Comparison of ENCODE assay signal across 8 cellular contexts in the genomic region with DNA sequence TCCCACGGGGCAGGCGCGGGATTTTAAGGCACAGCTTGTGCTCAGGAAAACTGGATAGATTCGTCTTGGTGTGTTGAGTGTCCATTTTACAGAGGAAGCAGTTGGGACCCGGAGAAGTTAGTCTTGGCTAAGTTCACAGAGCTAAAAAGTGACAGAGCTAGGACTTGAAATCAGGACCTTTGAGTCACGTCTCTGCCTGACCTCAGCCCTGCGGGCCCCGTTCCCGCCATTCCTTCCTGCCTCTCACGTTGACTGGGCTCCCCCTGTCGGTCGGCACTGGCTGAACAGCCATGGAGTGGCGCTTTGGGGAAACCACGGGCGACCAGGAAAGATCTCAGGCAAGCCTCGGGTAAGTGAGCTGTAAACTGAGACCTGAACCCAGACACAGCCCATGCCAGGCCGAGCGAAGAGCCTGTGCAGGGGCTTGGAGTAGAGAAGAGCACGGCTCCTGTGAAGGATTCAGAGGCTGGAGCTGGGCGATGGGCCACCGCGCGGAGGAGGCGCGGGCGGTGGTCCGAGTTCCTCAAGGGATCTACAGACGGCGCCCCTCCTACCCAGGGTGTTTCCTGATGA. TPM values are rescaled to one million over a fixed set of nuclear protein-coding genes. Genes with fewer than 3 reads are reported as not detected.
DNase-seq lines count a peak whose midpoint lies in the region; ATAC-seq and TF ChIP-seq lines count a peak whose summit lies in the region.

No MANE protein-coding gene starts in this region.

- no peaks in the 10 kb centered on the region for H3K36me3 ChIP-seq in kidney epithelial cell (ENCODE audit: control insufficient read depth, insufficient read depth, low read length)

- POLR2A ChIA-PET in activated B cell treated with CpG ODN at 0.5 μM for 24 hours (lab: Charles Lee), result interaction anchor here (0.6 to 0.8 kb wide), 3 partner anchors 172 to 271 kb away, joined by 3 to 10 read pairs (median 9); no protein-coding TSS in a partner anchor

- H3K27me3 ChIP-seq in kidney epithelial cell (ENCODE audit: control insufficient read depth, insufficient read depth, low read length), result peaks cover 3% of the 10 kb centered on the region

- H3K4me3 ChIP-seq in Jurkat, Clone E6-1 (ENCODE audit: low read length), result peak overlapping the region; percentile 25
- peak overlapping the region; percentile 5 for H3K4me3 ChIP-seq in kidney epithelial cell (ENCODE audit: low read depth, low read length)

- DNase-seq in COLO829 (ENCODE audit: low spot score), result peak; percentile 80
- peak; percentile 68 for DNase-seq in Jurkat, Clone E6-1 (ENCODE audit: low read depth, low spot score)
- peak; percentile 68 for DNase-seq in activated B cell treated with CpG ODN at 0.5 μM for 24 hours
- peak; percentile 64 for DNase-seq in central memory CD4-positive, alpha-beta T cell
- peak; percentile 31 for DNase-seq in kidney epithelial cell (ENCODE audit: low read depth)
- peak; percentile 57 to 75 for DNase-seq in stimulated activated CD4-positive, alpha-beta T cell treated with anti-CD3 and anti-CD28 coated beads, Interleukin-1b, Interleukin-23, amount 100 ng/mL, for 1 hour (ENCODE audit: low read depth in 2 of 2)

- CTCF ChIA-PET in activated B cell treated with CpG ODN at 0.5 μM for 24 hours (lab: Charles Lee), result interaction anchor here (0.6 to 2.5 kb wide), 27 partner anchors 12 to 446 kb away, joined by 3 to 27 read pairs (median 4); a partner anchor contains a TSS

- intact Hi-C loops in activated B cell treated with CpG ODN at 0.5 μM for 24 hours (cut with micrococcal nuclease), result loop anchor here (1.0 to 5.0 kb wide), 5 partner anchors 55 to 605 kb away; a partner anchor contains a TSS

- no peaks in the 10 kb centered on the region for H3K27me3 Mint-ChIP-seq in activated B cell treated with CpG ODN at 0.5 μM for 24 hours

- peaks cover 22% of the 10 kb centered on the region for H3K4me1 Mint-ChIP-seq in activated B cell treated with CpG ODN at 0.5 μM for 24 hours

- peak overlapping the region; percentile 41 for H3K27ac Mint-ChIP-seq in activated B cell treated with CpG ODN at 0.5 μM for 24 hours

- ATAC-seq in GM21528 (IDR thresholded peaks at IDR 0.05; ENCODE audit: low FRiP score, unreplicated experiment) (peak; percentile 65), activated B cell treated with CpG ODN at 0.5 μM for 24 hours (ENCODE audit: low read depth) (peak; percentile 88), HG03108 (IDR thresholded peaks at IDR 0.05; ENCODE audit: unreplicated experiment) (no peak)

- peak overlapping the region; percentile 80 for H3K4me3 Mint-ChIP-seq in activated B cell treated with CpG ODN at 0.5 μM for 24 hours

- no peaks in the 10 kb centered on the region for H3K9me3 Mint-ChIP-seq in activated B cell treated with CpG ODN at 0.5 μM for 24 hours

- H3K36me3 Mint-ChIP-seq in activated B cell treated with CpG ODN at 0.5 μM for 24 hours (ENCODE audit: low read depth), result no peaks in the 10 kb centered on the region

- TF ChIP-seq CTCF in activated B cell treated with CpG ODN at 0.5 μM for 24 hours (IDR thresholded peaks at IDR 0.05) (no peak), kidney epithelial cell (IDR thresholded peaks at IDR 0.05; ENCODE audit: insufficient read depth, low read length, poor library complexity, severe bottlenecking) (peak; percentile 98)

RNA-seq across cellular contexts. Expression of a gene that starts 54.1 kb away (rescaled TPM):
- polyA plus RNA-seq in Jurkat, Clone E6-1 (2012; ENCODE audit: insufficient read depth, insufficient read length), result not detected
- total RNA-seq in activated B cell treated with CpG ODN at 0.5 μM for 24 hours, result 0.16 and 0.37 TPM in 2 replicates
- 0.21 and 0.27 TPM in 2 replicates for total RNA-seq in kidney epithelial cell
